23 cellular contexts compared by ENCODE assay signal in the genomic region with DNA sequence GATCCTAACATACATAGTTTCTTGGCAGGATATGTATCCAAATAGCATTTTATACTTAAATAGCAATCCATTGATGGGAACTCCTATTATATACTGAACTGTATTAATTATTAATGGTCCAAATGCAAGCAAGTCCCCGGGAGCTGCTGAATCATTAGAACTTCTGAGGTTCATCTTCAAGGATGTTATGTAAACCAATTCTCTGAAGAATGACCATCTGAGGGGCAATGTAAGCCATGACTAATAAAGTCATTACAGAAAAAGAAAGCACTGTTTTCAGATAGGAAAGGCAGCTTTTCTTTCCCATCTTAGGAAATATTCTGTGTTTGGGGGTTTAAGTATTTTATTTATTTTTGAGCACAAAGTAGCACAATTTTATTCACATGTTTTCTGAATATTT.
DNase-seq lines count a peak whose midpoint lies in the region; ATAC-seq and TF ChIP-seq lines count a peak whose summit lies in the region.
"Had no signal": no experiment of that assay in that cellular context is flagged by ENCODE, and none has a peak within 500 bp of the region (broad histone marks: within the 10 kb centered on the region; RNA-seq: fewer than 3 reads in every experiment).

No MANE protein-coding gene starts in this region.

- H3K4me3 ChIP-seq in AG10803 (ENCODE audit: low read length) (no peak overlapping the region), fibroblast of mammary gland (ENCODE audit: control insufficient read depth, low read depth, low read length) (no peak overlapping the region), mesenchymal stem cell (ENCODE audit: insufficient read depth in 1 of 2, low read depth in 1 of 2, low read length in 2 of 2) (no peak overlapping the region), tibial artery (no peak overlapping the region)
- H3K4me3 ChIP-seq: SJSA1 had no signal

- ATAC-seq in HG02973 (IDR thresholded peaks at IDR 0.05; ENCODE audit: unreplicated experiment): no peak
- ATAC-seq: HepG2, Right ventricle myocardium inferior had no signal

- H3K27ac ChIP-seq in mesenchymal stem cell (ENCODE audit: low read length, poor library complexity, severe bottlenecking) (no peak overlapping the region), tibial artery (no peak overlapping the region)
- H3K27ac ChIP-seq: C4-2B, HL-60, SJSA1 had no signal

- no peaks in the 10 kb centered on the region for H3K79me1 ChIP-seq in mesenchymal stem cell (replicated peaks; ENCODE audit: low read length, poor library complexity, severe bottlenecking)

- no peak for TF ChIP-seq CTCF in AG10803 (conservative IDR thresholded peaks at IDR 0.05; ENCODE audit: low read length)
- TF ChIP-seq CTCF in fibroblast of mammary gland (conservative IDR thresholded peaks at IDR 0.05; ENCODE audit: control insufficient read depth, insufficient read depth, low read depth, low read length): no peak
- no peak for TF ChIP-seq CTCF in tibial artery (IDR thresholded peaks at IDR 0.05)

- H2AFZ ChIP-seq in mesenchymal stem cell (ENCODE audit: low read depth, low read length): no peak overlapping the region

- H4K91ac ChIP-seq in mesenchymal stem cell (ENCODE audit: low read length): no peak overlapping the region

- H3K27me3 ChIP-seq in mesenchymal stem cell (ENCODE audit: control insufficient read depth in 1 of 2, insufficient read depth in 1 of 2, low read length in 2 of 2): no peaks in the 10 kb centered on the region
- no peaks in the 10 kb centered on the region for H3K27me3 ChIP-seq in tibial artery
- H3K27me3 ChIP-seq: SJSA1 had no signal

- no peak overlapping the region for H2BK15ac ChIP-seq in mesenchymal stem cell (ENCODE audit: low read depth, poor library complexity, severe bottlenecking)

- H3K14ac ChIP-seq in mesenchymal stem cell (ENCODE audit: low read length in 2 of 2): no peak overlapping the region

- H2AK5ac ChIP-seq in mesenchymal stem cell (ENCODE audit: low read length, severe bottlenecking): no peak overlapping the region

- WGBS in mesenchymal stem cell: 90% methylated on average over 1 of the region's 1 CpG

- DNase-seq in AG10803 (ENCODE audit: low read depth): peak; percentile 15
- peak; percentile 30 for DNase-seq in amniotic epithelial cell (ENCODE audit: low read depth)
- DNase-seq in fibroblast of mammary gland (ENCODE audit: low read depth): peak; percentile 29
- DNase-seq in mesenchymal stem cell: peak; percentile 22
- no peak for DNase-seq in cerebellum (ENCODE audit: low spot score)
- no peak for DNase-seq in tibial artery
- DNase-seq: 8988T; CD8-positive, alpha-beta memory T cell; H9; KBM-7; MM.1S; NCI-H1048; NCI-H1436; NCI-H187 treated with DMSO at 0.1 percent for 48 hours; NCI-H2107; NCI-H446 treated with DMSO at 0.1 percent for 48 hours; NCI-H526 treated with DMSO at 0.1 percent for 48 hours had no signal

- no peak overlapping the region for H3K4ac ChIP-seq in mesenchymal stem cell (ENCODE audit: low read depth in 1 of 2, low read length in 2 of 2)

- peak overlapping the region; percentile 49 for H3K9ac ChIP-seq in mesenchymal stem cell (ENCODE audit: low read length)

- no peak overlapping the region for H3K18ac ChIP-seq in mesenchymal stem cell (ENCODE audit: low read depth in 1 of 2, low read length in 2 of 2)

- no peak overlapping the region for H3K23ac ChIP-seq in mesenchymal stem cell (ENCODE audit: low read length in 2 of 2)

- no peak overlapping the region for H2BK120ac ChIP-seq in mesenchymal stem cell (ENCODE audit: low read depth, low read length)

- H3K36me3 ChIP-seq in mesenchymal stem cell (ENCODE audit: control insufficient read depth in 1 of 2, insufficient read depth in 2 of 2, low read depth in 1 of 2, low read length in 2 of 2) (no peaks in the 10 kb centered on the region), tibial artery (no peaks in the 10 kb centered on the region)
- H3K36me3 ChIP-seq: SJSA1 had no signal

- H4K8ac ChIP-seq in mesenchymal stem cell (ENCODE audit: low read length): no peak overlapping the region

- H3K4me1 ChIP-seq in mesenchymal stem cell (ENCODE audit: control insufficient read depth, insufficient read depth, low read depth, low read length): no peaks in the 10 kb centered on the region
- H3K4me1 ChIP-seq in tibial artery: no peaks in the 10 kb centered on the region
- H3K4me1 ChIP-seq: SJSA1 had no signal

- H3K4me2 ChIP-seq in mesenchymal stem cell (ENCODE audit: low read length, poor library complexity, severe bottlenecking): no peak overlapping the region

- intact Hi-C loops in tibial artery (cut with DNase I; ENCODE audit: low total_unique reads): no loop called here

- H3K9me3 ChIP-seq in mesenchymal stem cell (ENCODE audit: control insufficient read depth, low read length) (no peaks in the 10 kb centered on the region), tibial artery (no peaks in the 10 kb centered on the region)
- H3K9me3 ChIP-seq: SJSA1 had no signal

- H2BK12ac ChIP-seq in mesenchymal stem cell (ENCODE audit: low read length in 2 of 2): no peak overlapping the region

- H2BK5ac ChIP-seq in mesenchymal stem cell (ENCODE audit: low read depth, low read length, poor library complexity, severe bottlenecking): no peak overlapping the region

Comparison
In these comparisons a context has a peak if more than half of its experiments do, and no peak if none do; other contexts are left out.
1. DNase-seq: peak in AG10803 (single experiment), amniotic epithelial cell (single experiment), fibroblast of mammary gland (single experiment) and mesenchymal stem cell (single experiment); none in cerebellum (single experiment) and tibial artery (0 of 2).